22 cellular contexts compared by ENCODE assay signal in the genomic region with DNA sequence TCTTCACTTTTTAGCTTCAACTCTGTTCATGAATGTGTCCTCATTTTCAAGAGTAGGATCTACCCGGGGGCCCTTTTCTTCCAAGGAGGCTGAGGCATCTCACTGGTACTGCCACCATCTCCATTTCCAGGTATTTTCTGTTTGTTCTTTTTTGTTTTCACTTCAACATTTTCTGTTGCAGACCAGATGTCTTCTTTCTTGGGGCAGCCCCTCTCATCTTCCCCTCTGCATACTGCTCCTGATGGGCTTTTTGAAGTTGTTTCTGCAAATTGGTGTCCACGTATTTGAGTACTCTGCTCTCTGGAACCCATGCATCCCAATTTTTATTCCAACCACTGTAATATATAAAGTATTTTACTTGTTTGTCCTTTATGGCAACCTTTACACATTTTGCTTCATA.
DNase-seq lines count a peak whose midpoint lies in the region; ATAC-seq, FAIRE-seq and TF ChIP-seq lines count a peak whose summit lies in the region.
"Had no signal": no experiment of that assay in that cellular context is flagged by ENCODE, and none has a peak within 500 bp of the region (broad histone marks: within the 10 kb centered on the region; RNA-seq: fewer than 3 reads in every experiment).

No MANE protein-coding gene starts in this region.

- TF ChIP-seq RAD21 in GM12878 (IDR thresholded peaks at IDR 0.05; ENCODE audit: insufficient read depth, low read depth, low read length), result no peak

- intact Hi-C loops in GM12878 (cut with micrococcal nuclease; ENCODE audit: unreplicated experiment), result no loop called here
- intact Hi-C loops in psoas muscle (cut with DNase I), result loop anchor here in 1 of 2 donors (10.0 kb wide), 1 partner anchor 64 kb away; the partner anchor contains the start of gene LRP6

- H3K27me3 ChIP-seq in GM12878 (replicated peaks in 1 of 2; ENCODE audit: control insufficient read depth in 2 of 2, insufficient read depth in 2 of 2, low read length in 1 of 2) (no peaks in the 10 kb centered on the region), psoas muscle (ENCODE audit: insufficient read depth in 3 of 3, low read length in 2 of 3) (no peaks in the 10 kb centered on the region)
- H3K27me3 ChIP-seq: BE2C had no signal

- TF ChIP-seq POLR2A in GM12891 (IDR thresholded peaks at IDR 0.05; ENCODE audit: low read depth, low read length) (no peak), GM12878 (IDR thresholded peaks at IDR 0.05; ENCODE audit: low read depth, low read length) (no peak)

- no peak for TF ChIP-seq EP300 in GM12878 (IDR thresholded peaks at IDR 0.05; ENCODE audit: borderline replicate concordance in 1 of 2, control insufficient read depth in 1 of 2, low read depth in 2 of 2, low read length in 2 of 2)

- DNase-seq in GM12891 (ENCODE audit: insufficient read length, low spot score) (no peak), GM12878 (ENCODE audit: low read depth, low spot score) (no peak), psoas muscle (no peak), NCI-H2107 treated with DMSO at 0.1 percent for 48 hours (lab: John Stamatoyannopoulos, UW; ENCODE audit: unreplicated experiment) (no peak), HT-29 (ENCODE audit: low spot score) (no peak)
- DNase-seq in stimulated activated CD4-positive, alpha-beta T cell treated with anti-CD3 and anti-CD28 coated beads, Interleukin-2, amount 100 ng/mL, for 48 hours, result no peak
- DNase-seq: ACHN; BE2C; C1 segment of cervical spinal cord; CD4-positive, CD25-positive, alpha-beta regulatory T cell; CD8-positive, alpha-beta memory T cell; COR-L47; DMS 273 treated with DMSO at 0.1 percent for 48 hours; DMS53; DND-41; EL; GM23248; HCEC 1CT had no signal

- peaks cover 1% of the 10 kb centered on the region; the same call in 1 of the 3 replicates for H3K9me3 ChIP-seq in GM12878 (replicated peaks; ENCODE audit: control insufficient read depth, insufficient read depth, low read length)
- H3K9me3 ChIP-seq in psoas muscle, result peaks cover 8% of the 10 kb centered on the region
- H3K9me3 ChIP-seq: BE2C had no signal

- no peak overlapping the region for H3K9ac ChIP-seq in GM12878 (ENCODE audit: control insufficient read depth, insufficient read depth, low read length)
- H3K9ac ChIP-seq: GM23248 had no signal

- in situ Hi-C loops in GM12878 (cut with MboI), result no loop called here

- no peak for FAIRE-seq in GM12891 (lab: Jason Lieb, UNC)
- FAIRE-seq in GM12878 (lab: Jason Lieb, UNC), result peak; percentile 76
- FAIRE-seq: GM12892, GM18507, HTR-8/SVneo had no signal

- BruUV-seq in GM12878 (replicated peaks; lab: Mats Ljungman, UMichigan), result no TSS peak

- ATAC-seq in GM12878 (no peak), psoas muscle (no peak)

- H3K4me1 ChIP-seq in GM12878 (ENCODE audit: control insufficient read depth, insufficient read depth, low read length), result peaks cover 4% of the 10 kb centered on the region; the same call in 1 of the 2 replicates
- peaks cover 22% of the 10 kb centered on the region for H3K4me1 ChIP-seq in psoas muscle

- TF ChIP-seq CTCF in GM12878 (IDR thresholded peaks at IDR 0.05 in 2 of 3, conservative IDR thresholded peaks at IDR 0.05 in 1 of 3; ENCODE audit: control insufficient read depth in 2 of 3, extremely low read depth in 1 of 3, insufficient read depth in 1 of 3, low read depth in 3 of 3, low read length in 3 of 3) (no peak), psoas muscle (IDR thresholded peaks at IDR 0.05) (no peak)

- WGBS in GM12878 (ENCODE audit: insufficient coverage, insufficient replicate concordance, low lambda C conversion rate, missing lambda C conversion rate), result 27% methylated on average over 2 of the region's 2 CpGs
- 96 to 100% (median 96%) methylated on average over 2 of the region's 2 CpGs for WGBS in psoas muscle, 3 donors

- CTCF ChIA-PET in GM12878 (lab: Yijun Ruan, JAX), result interaction anchor here (1.0 kb wide), 1 partner anchor 127 kb away, joined by 3 read pairs; no protein-coding TSS in a partner anchor

- H3K79me2 ChIP-seq in GM12878 (ENCODE audit: control insufficient read depth, insufficient read depth, low read length), result no peaks in the 10 kb centered on the region

- no peak overlapping the region for H3K4me2 ChIP-seq in GM12878 (ENCODE audit: control insufficient read depth, insufficient read depth)

- no peaks in the 10 kb centered on the region for H4K20me1 ChIP-seq in GM12878 (ENCODE audit: control insufficient read depth, insufficient read depth)

- H3K27ac ChIP-seq in GM12878 (ENCODE audit: control insufficient read depth, insufficient read depth) (no peak overlapping the region), psoas muscle (peak overlapping the region; percentile 67)
- H3K27ac ChIP-seq: GM23248, HL-60 had no signal

- no peak overlapping the region for H2AFZ ChIP-seq in GM12878 (ENCODE audit: control insufficient read depth, low read depth, low read length)
- H2AFZ ChIP-seq: GM23248 had no signal

- no peaks in the 10 kb centered on the region for H3K36me3 ChIP-seq in GM12878 (ENCODE audit: control insufficient read depth in 2 of 2, insufficient read depth in 2 of 2, low read length in 1 of 2)
- H3K36me3 ChIP-seq in psoas muscle (ENCODE audit: insufficient read depth in 1 of 2, low read depth in 1 of 2), result no peaks in the 10 kb centered on the region

- POLR2A ChIA-PET in GM12878 (lab: Charles Lee), result no interaction called here

- H3K4me3 ChIP-seq in GM12878 (no peak overlapping the region), psoas muscle (no peak overlapping the region)
- H3K4me3 ChIP-seq: GM23248 had no signal

- SMC1A ChIA-PET in GM12878 (lab: Charles Lee; ENCODE audit: uncharacterized antibody, unreplicated experiment), result interaction anchor here (1.1 kb wide), 1 partner anchor 13 kb away, joined by 3 read pairs; no protein-coding TSS in a partner anchor

- RAD21 ChIA-PET in GM12878 (lab: Charles Lee; ENCODE audit: unreplicated experiment), result no interaction called here

TF ChIP-seq in GM12891, 5 proteins besides CTCF, POLR2A, EP300 and RAD21:
- TF ChIP-seq SPI1 (IDR thresholded peaks at IDR 0.05; ENCODE audit: low read depth, low read length) (peak; percentile 42), POLR2AphosphoS5 (IDR thresholded peaks at IDR 0.05; ENCODE audit: low read depth, low read length) (no peak)
TF ChIP-seq in GM12891: peak in this region for 1.

TF ChIP-seq in GM12878, 131 proteins besides CTCF, POLR2A, EP300 and RAD21:
- TF ChIP-seq MYC (IDR thresholded peaks at IDR 0.05; ENCODE audit: insufficient read depth, insufficient read length, insufficient replicate concordance, low read length, severe bottlenecking), result no peak
- no peak for TF ChIP-seq FOXM1 (IDR thresholded peaks at IDR 0.05; ENCODE audit: low read depth, low read length)
